20 cellular contexts compared by ENCODE assay signal in the genomic region with DNA sequence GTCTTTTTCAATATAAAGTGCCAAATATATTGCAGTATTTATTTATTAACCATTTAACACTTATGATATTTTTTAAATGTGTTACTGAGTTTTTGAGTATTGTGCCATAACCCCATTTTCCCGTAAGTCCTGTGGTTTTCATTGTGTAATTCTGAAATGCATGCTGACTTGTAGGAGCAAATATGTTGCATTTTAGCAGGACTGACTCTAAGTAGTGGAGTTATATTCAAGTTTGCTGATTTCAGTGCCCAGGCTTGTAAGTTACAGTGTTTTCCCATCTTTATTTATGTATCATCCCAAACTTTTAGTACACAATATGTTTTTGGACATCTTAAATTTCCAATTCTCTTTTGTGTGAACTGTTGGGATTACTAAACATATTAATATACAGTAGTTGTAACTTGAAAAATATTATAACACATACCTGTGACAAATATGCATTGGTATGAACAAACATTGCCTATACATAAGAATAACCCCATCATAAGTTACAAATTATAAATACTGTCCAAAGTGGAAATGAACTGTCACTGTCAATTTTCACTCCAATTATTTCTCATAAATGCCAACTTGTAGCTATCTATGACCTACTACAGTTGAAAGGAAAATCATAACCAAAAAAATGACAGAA.
DNase-seq lines count a peak whose midpoint lies in the region; ATAC-seq and TF ChIP-seq lines count a peak whose summit lies in the region.
"Had no signal": no experiment of that assay in that cellular context is flagged by ENCODE, and none has a peak within 500 bp of the region (broad histone marks: within the 10 kb centered on the region; RNA-seq: fewer than 3 reads in every experiment).

No MANE protein-coding gene starts in this region.

- 93% methylated on average over 1 of the region's 1 CpG for WGBS in SK-N-SH (ENCODE audit: low lambda C conversion rate)

- no peak overlapping the region for H3K4me3 Mint-ChIP-seq in nephron progenitor cell
- H3K4me3 Mint-ChIP-seq: CD4-positive, CD25-positive, alpha-beta regulatory T cell had no signal

- H3K79me2 ChIP-seq in SK-N-SH (ENCODE audit: insufficient read depth), result no peaks in the 10 kb centered on the region
- H3K79me2 ChIP-seq: parathyroid adenoma had no signal

- H3K4me1 ChIP-seq in SK-N-SH (ENCODE audit: control insufficient read depth in 1 of 2, insufficient read depth in 2 of 2, low read depth in 1 of 2, low read length in 1 of 2), result no peaks in the 10 kb centered on the region; a peak in 1 of 4 replicates
- H3K4me1 ChIP-seq: lower lobe of right lung, parathyroid adenoma had no signal

- H3K36me3 ChIP-seq in SK-N-SH (replicated peaks in 1 of 2; ENCODE audit: control insufficient read depth in 1 of 2, insufficient read depth in 2 of 2, low read length in 1 of 2), result no peaks in the 10 kb centered on the region
- H3K36me3 ChIP-seq: lower lobe of right lung had no signal

- H3K27me3 Mint-ChIP-seq in nephron progenitor cell (ENCODE audit: low read depth, poor library complexity), result no peaks in the 10 kb centered on the region

- no peak overlapping the region for H3K27ac ChIP-seq in SK-N-SH (ENCODE audit: low read depth in 2 of 2, low read length in 1 of 2)
- H3K27ac ChIP-seq: lower lobe of right lung, parathyroid adenoma had no signal

- DNase-seq in GM03348 (ENCODE audit: low spot score) (peak; percentile 54), SK-N-SH (no peak), fibroblast of mammary gland (ENCODE audit: low read depth) (peak; percentile 81), stromal cell of bone marrow (ENCODE audit: low read depth) (peak; percentile 43), pons (ENCODE audit: low spot score) (no peak), nephron progenitor cell (no peak)
- DNase-seq: activated CD4-positive, alpha-beta T cell treated with anti-CD3 and anti-CD28 coated beads for 1 hour; activated effector memory CD4-positive, alpha-beta T cell treated with Interleukin-2 at 50 U/mL for 16 hours; CD4-positive, CD25-positive, alpha-beta regulatory T cell; glutamatergic neuron; KG1; lower lobe of right lung; NCI-H1436 treated with DMSO at 0.1 percent for 48 hours; NCI-H2171 treated with DMSO at 0.1 percent for 48 hours; stimulated activated CD4-positive, alpha-beta T cell treated with anti-CD3 and anti-CD28 coated beads, Interleukin-4, amount 100 ng/mL, for 1 hour; substantia nigra; T-helper 9 cell had no signal

- CTCF ChIA-PET in SK-N-SH (lab: Yijun Ruan, JAX), result no interaction called here

- POLR2A ChIA-PET in SK-N-SH (lab: Yijun Ruan, JAX), result no interaction called here

- no peak for TF ChIP-seq EP300 in SK-N-SH (IDR thresholded peaks at IDR 0.05; ENCODE audit: borderline replicate concordance in 1 of 2, low read depth in 1 of 2, low read length in 1 of 2)

- peaks cover 24% of the 10 kb centered on the region for H3K9me3 Mint-ChIP-seq in nephron progenitor cell

- no peak for ATAC-seq in GM19395 (IDR thresholded peaks at IDR 0.05; ENCODE audit: unreplicated experiment)
- ATAC-seq: lower lobe of right lung, Panc1 had no signal

- TF ChIP-seq CTCF in SK-N-SH (IDR thresholded peaks at IDR 0.05), result no peak
- TF ChIP-seq CTCF in fibroblast of mammary gland (conservative IDR thresholded peaks at IDR 0.05; ENCODE audit: control insufficient read depth, insufficient read depth, low read depth, low read length), result no peak
- TF ChIP-seq CTCF in nephron progenitor cell (IDR thresholded peaks at IDR 0.05), result no peak

- H3K9me3 ChIP-seq in SK-N-SH, result no peaks in the 10 kb centered on the region

- H3K27ac Mint-ChIP-seq in nephron progenitor cell, result no peak overlapping the region
- H3K27ac Mint-ChIP-seq: CD4-positive, CD25-positive, alpha-beta regulatory T cell had no signal

- no peak overlapping the region for H3K9ac ChIP-seq in SK-N-SH
- H3K9ac ChIP-seq: parathyroid adenoma had no signal

- H4K20me1 ChIP-seq in SK-N-SH (ENCODE audit: insufficient read depth), result no peaks in the 10 kb centered on the region

- H3K36me3 Mint-ChIP-seq in nephron progenitor cell (ENCODE audit: low read depth), result peaks cover 16% of the 10 kb centered on the region
- H3K36me3 Mint-ChIP-seq: CD4-positive, CD25-positive, alpha-beta regulatory T cell had no signal

- no peak for TF ChIP-seq RAD21 in SK-N-SH (IDR thresholded peaks at IDR 0.05; ENCODE audit: low read length)

- no peaks in the 10 kb centered on the region for H3K4me1 Mint-ChIP-seq in nephron progenitor cell

- H3K9me2 ChIP-seq in SK-N-SH, result no peaks in the 10 kb centered on the region

- no peaks in the 10 kb centered on the region for H3F3A ChIP-seq in SK-N-SH (replicated peaks; ENCODE audit: insufficient read depth)

- H3K4me2 ChIP-seq in SK-N-SH, result no peak overlapping the region

- no peak overlapping the region for H2AFZ ChIP-seq in SK-N-SH (ENCODE audit: low read depth)
- H2AFZ ChIP-seq: parathyroid adenoma had no signal

- H3K4me3 ChIP-seq in SK-N-SH (ENCODE audit: low read depth in 2 of 2, low read length in 1 of 2) (no peak overlapping the region), fibroblast of mammary gland (ENCODE audit: control insufficient read depth, low read depth, low read length) (no peak overlapping the region)
- H3K4me3 ChIP-seq: lower lobe of right lung had no signal

- H3K27me3 ChIP-seq in SK-N-SH (ENCODE audit: insufficient read depth), result no peaks in the 10 kb centered on the region

TF ChIP-seq in SK-N-SH, 30 proteins besides CTCF, POLR2A, EP300 and RAD21:
- TF ChIP-seq NFIC (IDR thresholded peaks at IDR 0.05; ENCODE audit: borderline replicate concordance) (no peak), PBX3 (IDR thresholded peaks at IDR 0.05) (peak; percentile 40; the same call in 1 of the 2 replicates), RCOR1 (IDR thresholded peaks at IDR 0.05; ENCODE audit: low read length) (no peak)

Comparison
In these comparisons a context has a peak if more than half of its experiments do, and no peak if none do; other contexts are left out.
1. DNase-seq: peak in GM03348 (single experiment), fibroblast of mammary gland (single experiment) and stromal cell of bone marrow (single experiment); none in SK-N-SH (single experiment), pons (single experiment) and nephron progenitor cell (single experiment).